8 cellular contexts compared by ENCODE assay signal in the genomic region with DNA sequence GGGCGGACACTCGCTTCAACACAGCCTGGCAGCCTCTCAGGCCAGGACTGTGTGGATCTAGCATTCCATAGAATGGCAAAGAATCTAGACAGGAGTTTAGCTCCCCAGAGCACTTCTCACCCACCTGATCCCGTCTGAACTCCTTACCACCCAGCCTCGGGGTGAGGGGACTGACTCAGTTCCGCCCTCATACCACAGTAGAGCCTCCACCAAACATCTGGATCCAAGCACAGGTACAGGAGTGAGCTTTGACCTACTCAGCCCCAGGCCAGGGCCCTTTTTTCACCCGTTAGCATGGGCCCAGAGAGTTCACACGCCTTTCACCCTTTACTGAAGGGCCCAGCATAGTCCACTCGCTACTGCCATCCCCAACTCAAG. TPM values are rescaled to one million over a fixed set of nuclear protein-coding genes. Genes with fewer than 3 reads are reported as not detected.
A peak's percentile ranks its signal among the peaks of the same experiment; 100 is the strongest.
DNase-seq lines count a peak whose midpoint lies in the region; FAIRE-seq and TF ChIP-seq lines count a peak whose summit lies in the region.

No MANE protein-coding gene starts in this region.

- H3F3A ChIP-seq in SK-N-SH (replicated peaks; ENCODE audit: insufficient read depth), result no peaks in the 10 kb centered on the region

- H3K4me2 ChIP-seq in SK-N-SH, result peak overlapping the region; percentile 83

- CTCF ChIA-PET in SK-N-SH (lab: Yijun Ruan, JAX), result interaction anchor here (1.1 to 5.2 kb wide), 3 partner anchors 11 to 160 kb away, joined by 3 to 41 read pairs (median 3); no protein-coding TSS in a partner anchor

- no peak for TF ChIP-seq RAD21 in SK-N-SH (IDR thresholded peaks at IDR 0.05; ENCODE audit: low read length)

- FAIRE-seq in GM19239 (lab: Jason Lieb, UNC), result peak; percentile 35

- no peak for DNase-seq in GM19239 (ENCODE audit: insufficient read length, low spot score)
- DNase-seq in SK-N-SH, result no peak
- no peak for DNase-seq in fibroblast of villous mesenchyme (ENCODE audit: low read depth)
- DNase-seq in sigmoid colon, result no peak
- no peak for DNase-seq in NCI-H128 (lab: John Stamatoyannopoulos, UW; ENCODE audit: unreplicated experiment)
- no peak for DNase-seq in inferior parietal cortex (ENCODE audit: extremely low spot score)
- DNase-seq in GM13977 (ENCODE audit: low spot score), result no peak
- no peak for DNase-seq in NCI-H526 (lab: John Stamatoyannopoulos, UW)

- H3K27ac ChIP-seq in SK-N-SH (ENCODE audit: low read depth in 2 of 2, low read length in 1 of 2), result no peak overlapping the region; a peak in 1 of 4 replicates
- peak overlapping the region; percentile 83 to 86 (median 84) for H3K27ac ChIP-seq in sigmoid colon

- no peaks in the 10 kb centered on the region for H3K27me3 ChIP-seq in SK-N-SH (ENCODE audit: insufficient read depth)
- H3K27me3 ChIP-seq in sigmoid colon, result no peaks in the 10 kb centered on the region

- TF ChIP-seq POLR2A in sigmoid colon (IDR thresholded peaks at IDR 0.05), result no peak

- peaks cover 6% of the 10 kb centered on the region; the same call in 1 of the 2 replicates for H4K20me1 ChIP-seq in SK-N-SH (ENCODE audit: insufficient read depth)

- 20% methylated on average over 6 of the region's 8 CpGs for WGBS in SK-N-SH (ENCODE audit: low lambda C conversion rate)
- 5 to 15% methylated on average over 8 of the region's 8 CpGs for WGBS in sigmoid colon, 2 donors

- H2AFZ ChIP-seq in SK-N-SH (ENCODE audit: low read depth), result peak overlapping the region; percentile 93; the same call in 1 of the 2 replicates

- H3K9me3 ChIP-seq in SK-N-SH, result no peaks in the 10 kb centered on the region
- no peaks in the 10 kb centered on the region for H3K9me3 ChIP-seq in sigmoid colon

- TF ChIP-seq EP300 in SK-N-SH (IDR thresholded peaks at IDR 0.05; ENCODE audit: borderline replicate concordance in 1 of 2, low read depth in 1 of 2, low read length in 1 of 2) (no peak), sigmoid colon (IDR thresholded peaks at IDR 0.05) (no peak)

- POLR2A ChIA-PET in SK-N-SH (lab: Yijun Ruan, JAX), result no interaction called here

- H3K79me2 ChIP-seq in SK-N-SH (ENCODE audit: insufficient read depth), result peaks cover 63% of the 10 kb centered on the region

- H3K4me3 ChIP-seq in SK-N-SH (ENCODE audit: low read depth in 2 of 2, low read length in 1 of 2) (peak overlapping the region; percentile 99 to 100), fibroblast of villous mesenchyme (ENCODE audit: low read depth, low read length) (peak overlapping the region; percentile 100), sigmoid colon (peak overlapping the region; percentile 95 to 99 (median 97))

- in situ Hi-C loops in GM13977 (cut with MboI; ENCODE audit: low pct_unique_long_range_greater_than_20kb, low sequenced_read_pairs, unreplicated experiment), result no loop called here

- H3K36me3 ChIP-seq in SK-N-SH (replicated peaks in 1 of 2; ENCODE audit: control insufficient read depth in 1 of 2, insufficient read depth in 2 of 2, low read length in 1 of 2), result peaks cover 9 to 18% of the 10 kb centered on the region in 2 experiments
- peaks cover 0 to 16% (median 0%) of the 10 kb centered on the region in 4 donors for H3K36me3 ChIP-seq in sigmoid colon

- no peaks in the 10 kb centered on the region for H3K9me2 ChIP-seq in SK-N-SH

- H3K4me1 ChIP-seq in SK-N-SH (ENCODE audit: control insufficient read depth in 1 of 2, insufficient read depth in 2 of 2, low read depth in 1 of 2, low read length in 1 of 2) (peaks cover 12 to 33% of the 10 kb centered on the region in 2 experiments; a peak in 3 of 4 replicates), sigmoid colon (peaks cover 0 to 58% (median 52%) of the 10 kb centered on the region in 4 donors)

- peak overlapping the region; percentile 83 for H3K9ac ChIP-seq in SK-N-SH

- no peak for TF ChIP-seq CTCF in SK-N-SH (IDR thresholded peaks at IDR 0.05)
- no peak for TF ChIP-seq CTCF in fibroblast of villous mesenchyme (IDR thresholded peaks at IDR 0.05; ENCODE audit: insufficient read depth, low read depth, low read length)
- no peak for TF ChIP-seq CTCF in sigmoid colon (IDR thresholded peaks at IDR 0.05)
- TF ChIP-seq CTCF in GM13977 (IDR thresholded peaks at IDR 0.05; ENCODE audit: extremely low read depth, insufficient read depth, missing control alignments), result no peak

- intact Hi-C loops in sigmoid colon (cut with DNase I), result loop anchor here (2.0 to 10.0 kb wide), 2 partner anchors 284 to 348 kb away; a partner anchor contains a TSS

TF ChIP-seq in SK-N-SH, 30 proteins besides CTCF, POLR2A, EP300 and RAD21 (continues in another document):
- TF ChIP-seq, protein P1, sequence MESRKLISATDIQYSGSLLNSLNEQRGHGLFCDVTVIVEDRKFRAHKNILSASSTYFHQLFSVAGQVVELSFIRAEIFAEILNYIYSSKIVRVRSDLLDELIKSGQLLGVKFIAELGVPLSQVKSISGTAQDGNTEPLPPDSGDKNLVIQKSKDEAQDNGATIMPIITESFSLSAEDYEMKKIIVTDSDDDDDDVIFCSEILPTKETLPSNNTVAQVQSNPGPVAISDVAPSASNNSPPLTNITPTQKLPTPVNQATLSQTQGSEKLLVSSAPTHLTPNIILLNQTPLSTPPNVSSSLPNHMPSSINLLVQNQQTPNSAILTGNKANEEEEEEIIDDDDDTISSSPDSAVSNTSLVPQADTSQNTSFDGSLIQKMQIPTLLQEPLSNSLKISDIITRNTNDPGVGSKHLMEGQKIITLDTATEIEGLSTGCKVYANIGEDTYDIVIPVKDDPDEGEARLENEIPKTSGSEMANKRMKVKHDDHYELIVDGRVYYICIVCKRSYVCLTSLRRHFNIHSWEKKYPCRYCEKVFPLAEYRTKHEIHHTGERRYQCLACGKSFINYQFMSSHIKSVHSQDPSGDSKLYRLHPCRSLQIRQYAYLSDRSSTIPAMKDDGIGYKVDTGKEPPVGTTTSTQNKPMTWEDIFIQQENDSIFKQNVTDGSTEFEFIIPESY (IDR thresholded peaks at IDR 0.05; ENCODE audit: borderline replicate concordance, low read depth), result no peak
- TF ChIP-seq NFIC (IDR thresholded peaks at IDR 0.05; ENCODE audit: borderline replicate concordance) (no peak), MEF2A (IDR thresholded peaks at IDR 0.05; ENCODE audit: borderline replicate concordance, low read depth) (no peak), ELF1 (IDR thresholded peaks at IDR 0.05) (no peak), JUND (IDR thresholded peaks at IDR 0.05) (no peak), FOXJ3 (CRISPR knock-in tag; IDR thresholded peaks at IDR 0.05) (no peak), RCOR1 (IDR thresholded peaks at IDR 0.05; ENCODE audit: low read length) (no peak), POLR2AphosphoS5 (IDR thresholded peaks at IDR 0.05; ENCODE audit: low read depth, low read length) (no peak), FOSL2 (IDR thresholded peaks at IDR 0.05; ENCODE audit: borderline replicate concordance, low read depth) (no peak)
- TF ChIP-seq, protein P2, sequence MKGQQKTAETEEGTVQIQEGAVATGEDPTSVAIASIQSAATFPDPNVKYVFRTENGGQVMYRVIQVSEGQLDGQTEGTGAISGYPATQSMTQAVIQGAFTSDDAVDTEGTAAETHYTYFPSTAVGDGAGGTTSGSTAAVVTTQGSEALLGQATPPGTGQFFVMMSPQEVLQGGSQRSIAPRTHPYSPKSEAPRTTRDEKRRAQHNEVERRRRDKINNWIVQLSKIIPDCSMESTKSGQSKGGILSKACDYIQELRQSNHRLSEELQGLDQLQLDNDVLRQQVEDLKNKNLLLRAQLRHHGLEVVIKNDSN (IDR thresholded peaks at IDR 0.05; ENCODE audit: borderline replicate concordance, low read depth), result no peak
- TF ChIP-seq, protein P3, sequence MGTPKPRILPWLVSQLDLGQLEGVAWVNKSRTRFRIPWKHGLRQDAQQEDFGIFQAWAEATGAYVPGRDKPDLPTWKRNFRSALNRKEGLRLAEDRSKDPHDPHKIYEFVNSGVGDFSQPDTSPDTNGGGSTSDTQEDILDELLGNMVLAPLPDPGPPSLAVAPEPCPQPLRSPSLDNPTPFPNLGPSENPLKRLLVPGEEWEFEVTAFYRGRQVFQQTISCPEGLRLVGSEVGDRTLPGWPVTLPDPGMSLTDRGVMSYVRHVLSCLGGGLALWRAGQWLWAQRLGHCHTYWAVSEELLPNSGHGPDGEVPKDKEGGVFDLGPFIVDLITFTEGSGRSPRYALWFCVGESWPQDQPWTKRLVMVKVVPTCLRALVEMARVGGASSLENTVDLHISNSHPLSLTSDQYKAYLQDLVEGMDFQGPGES (IDR thresholded peaks at IDR 0.05; ENCODE audit: low read depth, low read length), result no peak
- TF ChIP-seq, protein P4, sequence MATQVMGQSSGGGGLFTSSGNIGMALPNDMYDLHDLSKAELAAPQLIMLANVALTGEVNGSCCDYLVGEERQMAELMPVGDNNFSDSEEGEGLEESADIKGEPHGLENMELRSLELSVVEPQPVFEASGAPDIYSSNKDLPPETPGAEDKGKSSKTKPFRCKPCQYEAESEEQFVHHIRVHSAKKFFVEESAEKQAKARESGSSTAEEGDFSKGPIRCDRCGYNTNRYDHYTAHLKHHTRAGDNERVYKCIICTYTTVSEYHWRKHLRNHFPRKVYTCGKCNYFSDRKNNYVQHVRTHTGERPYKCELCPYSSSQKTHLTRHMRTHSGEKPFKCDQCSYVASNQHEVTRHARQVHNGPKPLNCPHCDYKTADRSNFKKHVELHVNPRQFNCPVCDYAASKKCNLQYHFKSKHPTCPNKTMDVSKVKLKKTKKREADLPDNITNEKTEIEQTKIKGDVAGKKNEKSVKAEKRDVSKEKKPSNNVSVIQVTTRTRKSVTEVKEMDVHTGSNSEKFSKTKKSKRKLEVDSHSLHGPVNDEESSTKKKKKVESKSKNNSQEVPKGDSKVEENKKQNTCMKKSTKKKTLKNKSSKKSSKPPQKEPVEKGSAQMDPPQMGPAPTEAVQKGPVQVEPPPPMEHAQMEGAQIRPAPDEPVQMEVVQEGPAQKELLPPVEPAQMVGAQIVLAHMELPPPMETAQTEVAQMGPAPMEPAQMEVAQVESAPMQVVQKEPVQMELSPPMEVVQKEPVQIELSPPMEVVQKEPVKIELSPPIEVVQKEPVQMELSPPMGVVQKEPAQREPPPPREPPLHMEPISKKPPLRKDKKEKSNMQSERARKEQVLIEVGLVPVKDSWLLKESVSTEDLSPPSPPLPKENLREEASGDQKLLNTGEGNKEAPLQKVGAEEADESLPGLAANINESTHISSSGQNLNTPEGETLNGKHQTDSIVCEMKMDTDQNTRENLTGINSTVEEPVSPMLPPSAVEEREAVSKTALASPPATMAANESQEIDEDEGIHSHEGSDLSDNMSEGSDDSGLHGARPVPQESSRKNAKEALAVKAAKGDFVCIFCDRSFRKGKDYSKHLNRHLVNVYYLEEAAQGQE (IDR thresholded peaks at IDR 0.05; ENCODE audit: low read depth, low read length), result no peak

RNA-seq across cellular contexts. Expression of a gene that starts 0.7 kb away (rescaled TPM):
- 86.0 and 103 TPM in 2 replicates for polyA plus RNA-seq in SK-N-SH (2012; rRNA removed)
- 82.3 and 106 TPM in 2 replicates for polyA plus RNA-seq in SK-N-SH (2012; cell fraction: cytosol; rRNA removed)
- polyA plus RNA-seq in SK-N-SH (2012; cell fraction: nucleus; rRNA removed), result 67.8 and 70.6 TPM in 2 replicates
- total RNA-seq in fibroblast of villous mesenchyme, result 35.4 and 50.3 TPM in 2 replicates
- 100 to 1,000 TPM in 2 of 4 donors, 10 to 100 TPM in 2; 54.2 to 148 (median 110) TPM for total RNA-seq in sigmoid colon
- polyA plus RNA-seq in sigmoid colon, result 10 to 100 TPM; 47.2 to 74.7 (median 55.9) TPM

Comparison
In these comparisons a context has a peak if more than half of its experiments do, and no peak if none do; other contexts are left out.
1. H3K27ac ChIP-seq: peak in sigmoid colon (4 of 4); none in SK-N-SH (0 of 2).
2. Peak in every context shown above with its lines, with median percentiles within 50 percentile points of each other: H3K4me3 ChIP-seq.